8 cellular contexts compared by ENCODE assay signal in the genomic region with DNA sequence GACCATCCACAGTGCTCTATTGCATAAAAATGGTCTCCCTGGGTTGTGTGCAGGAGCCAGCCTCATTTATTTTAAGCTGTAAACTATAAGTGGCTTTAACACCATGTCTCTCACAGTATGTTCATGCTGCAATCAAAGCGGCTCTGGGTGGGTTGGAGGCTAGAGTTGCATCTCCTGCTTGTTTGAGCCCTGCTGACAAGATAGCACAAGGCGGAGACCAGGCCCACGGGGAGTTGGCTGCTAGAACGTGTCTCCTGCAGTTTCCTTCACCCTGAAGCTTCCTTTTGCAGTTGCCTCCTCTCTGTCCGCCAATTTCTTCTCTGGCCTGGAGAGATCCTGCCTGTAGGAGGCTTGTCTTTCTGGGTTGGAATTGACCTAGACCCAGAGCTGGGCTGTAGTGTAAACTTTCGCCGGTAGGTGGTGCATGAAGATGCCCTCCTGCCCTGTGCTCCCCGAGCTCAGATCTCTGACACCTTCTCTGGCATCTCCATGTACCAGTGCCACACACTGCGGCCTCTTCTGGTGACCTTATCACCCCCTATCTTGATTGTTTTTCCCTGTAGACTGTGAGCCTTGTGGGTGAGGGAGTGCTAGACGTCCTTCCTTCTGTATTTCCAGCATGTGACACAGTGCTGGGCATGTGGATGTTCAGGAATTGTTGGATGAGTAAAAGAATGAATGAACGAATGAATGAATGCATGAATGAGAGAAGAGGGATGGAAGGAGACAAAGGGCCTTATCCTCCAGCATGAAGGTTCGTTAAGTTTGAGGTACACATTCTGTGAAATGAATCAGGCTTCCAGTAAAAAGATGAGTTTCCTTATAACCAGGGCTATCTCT. TPM values are rescaled to one million over a fixed set of nuclear protein-coding genes. Genes with fewer than 3 reads are reported as not detected.
DNase-seq lines count a peak whose midpoint lies in the region; ATAC-seq and TF ChIP-seq lines count a peak whose summit lies in the region.

No MANE protein-coding gene starts in this region.

- TF ChIP-seq RAD21 in neural cell (conservative IDR thresholded peaks at IDR 0.05) = peak; percentile 16

- no peaks in the 10 kb centered on the region for H3K79me2 ChIP-seq in neural cell (replicated peaks; ENCODE audit: insufficient read depth, low read length)

- TF ChIP-seq EP300 in neural cell (conservative IDR thresholded peaks at IDR 0.05; ENCODE audit: poor library complexity, severe bottlenecking) = no peak

- no peak overlapping the region for H3K4me2 ChIP-seq in neural cell (ENCODE audit: low read length)

- ATAC-seq in GM19043 (IDR thresholded peaks at IDR 0.05; ENCODE audit: low read depth, unreplicated experiment) (peak; percentile 83), HG03378 (IDR thresholded peaks at IDR 0.05; ENCODE audit: unreplicated experiment) (peak; percentile 74)

- H3K4me1 ChIP-seq in NT2/D1 (ENCODE audit: insufficient read depth, insufficient read length) = peaks cover 5% of the 10 kb centered on the region

- no peaks in the 10 kb centered on the region for H3K9me2 ChIP-seq in neural cell (ENCODE audit: insufficient read depth, low read length)

- H3K27me3 ChIP-seq in NT2/D1 (ENCODE audit: insufficient read depth, insufficient read length) (no peaks in the 10 kb centered on the region), neural cell (ENCODE audit: insufficient read depth, low read depth, low read length) (no peaks in the 10 kb centered on the region)

- H3K9me3 ChIP-seq in NT2/D1 (ENCODE audit: insufficient read depth, low read length) (peaks cover 12% of the 10 kb centered on the region), neural cell (ENCODE audit: low read length) (no peaks in the 10 kb centered on the region)

- TF ChIP-seq CTCF in neural cell (IDR thresholded peaks at IDR 0.05; ENCODE audit: poor library complexity, severe bottlenecking) = peak; percentile 49

- no peaks in the 10 kb centered on the region for H4K20me1 ChIP-seq in neural cell (ENCODE audit: insufficient read depth)

- no peak overlapping the region for H2AFZ ChIP-seq in neural cell (ENCODE audit: low read depth, low read length)

- no peaks in the 10 kb centered on the region for H3F3A ChIP-seq in neural cell (ENCODE audit: insufficient read depth, low read length, poor library complexity, severe bottlenecking)

- H3K36me3 ChIP-seq in NT2/D1 (ENCODE audit: insufficient read depth, insufficient read length, low read length) = no peaks in the 10 kb centered on the region
- no peaks in the 10 kb centered on the region for H3K36me3 ChIP-seq in neural cell (ENCODE audit: insufficient read depth, low read length)

- H3K27ac ChIP-seq in neural cell (ENCODE audit: low read length) = no peak overlapping the region
- no peak overlapping the region for H3K27ac ChIP-seq in substantia nigra (ENCODE audit: low read depth, low read length, poor library complexity, severe bottlenecking)

- DNase-seq in CD1c-positive myeloid dendritic cell (ENCODE audit: extremely low spot score) = peak; percentile 73
- DNase-seq in NT2/D1 (ENCODE audit: low read depth, low spot score) = peak; percentile 55
- DNase-seq in activated T-cell treated with anti-CD3 and anti-CD28 coated beads for 48 hours (ENCODE audit: low read depth) = peak; percentile 71
- peak; percentile 54 for DNase-seq in fibroblast of gingiva (ENCODE audit: low read depth)
- peak in 34 of 49 donors; percentile 8 to 72 (median 44) for DNase-seq in substantia nigra (lab: John Stamatoyannopoulos, UW)

- H3K9ac ChIP-seq in NT2/D1 (ENCODE audit: insufficient read length, low read depth) (no peak overlapping the region), neural cell (ENCODE audit: low read length) (no peak overlapping the region)

- H3K4me3 ChIP-seq in NT2/D1 (ENCODE audit: insufficient read length, low read depth) (no peak overlapping the region), neural cell (ENCODE audit: low read length) (no peak overlapping the region)

TF ChIP-seq in neural cell, 6 proteins besides CTCF, POLR2A, EP300 and RAD21:
- TF ChIP-seq MXI1 (conservative IDR thresholded peaks at IDR 0.05; ENCODE audit: poor library complexity, severe bottlenecking) (no peak), EZH2 (IDR thresholded peaks at IDR 0.05; ENCODE audit: borderline replicate concordance, insufficient read depth, low read length, poor library complexity, severe bottlenecking) (no peak), POLR2AphosphoS5 (IDR thresholded peaks at IDR 0.05) (no peak)
- TF ChIP-seq, protein P1, sequence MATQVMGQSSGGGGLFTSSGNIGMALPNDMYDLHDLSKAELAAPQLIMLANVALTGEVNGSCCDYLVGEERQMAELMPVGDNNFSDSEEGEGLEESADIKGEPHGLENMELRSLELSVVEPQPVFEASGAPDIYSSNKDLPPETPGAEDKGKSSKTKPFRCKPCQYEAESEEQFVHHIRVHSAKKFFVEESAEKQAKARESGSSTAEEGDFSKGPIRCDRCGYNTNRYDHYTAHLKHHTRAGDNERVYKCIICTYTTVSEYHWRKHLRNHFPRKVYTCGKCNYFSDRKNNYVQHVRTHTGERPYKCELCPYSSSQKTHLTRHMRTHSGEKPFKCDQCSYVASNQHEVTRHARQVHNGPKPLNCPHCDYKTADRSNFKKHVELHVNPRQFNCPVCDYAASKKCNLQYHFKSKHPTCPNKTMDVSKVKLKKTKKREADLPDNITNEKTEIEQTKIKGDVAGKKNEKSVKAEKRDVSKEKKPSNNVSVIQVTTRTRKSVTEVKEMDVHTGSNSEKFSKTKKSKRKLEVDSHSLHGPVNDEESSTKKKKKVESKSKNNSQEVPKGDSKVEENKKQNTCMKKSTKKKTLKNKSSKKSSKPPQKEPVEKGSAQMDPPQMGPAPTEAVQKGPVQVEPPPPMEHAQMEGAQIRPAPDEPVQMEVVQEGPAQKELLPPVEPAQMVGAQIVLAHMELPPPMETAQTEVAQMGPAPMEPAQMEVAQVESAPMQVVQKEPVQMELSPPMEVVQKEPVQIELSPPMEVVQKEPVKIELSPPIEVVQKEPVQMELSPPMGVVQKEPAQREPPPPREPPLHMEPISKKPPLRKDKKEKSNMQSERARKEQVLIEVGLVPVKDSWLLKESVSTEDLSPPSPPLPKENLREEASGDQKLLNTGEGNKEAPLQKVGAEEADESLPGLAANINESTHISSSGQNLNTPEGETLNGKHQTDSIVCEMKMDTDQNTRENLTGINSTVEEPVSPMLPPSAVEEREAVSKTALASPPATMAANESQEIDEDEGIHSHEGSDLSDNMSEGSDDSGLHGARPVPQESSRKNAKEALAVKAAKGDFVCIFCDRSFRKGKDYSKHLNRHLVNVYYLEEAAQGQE (IDR thresholded peaks at IDR 0.05; ENCODE audit: borderline replicate concordance) = no peak

RNA-seq across cellular contexts. Expression of a gene that starts 10.4 kb away (rescaled TPM):
- 2.5 and 2.8 TPM in 2 replicates for polyA plus RNA-seq in neural cell
- 8.7 and 9.3 TPM in 2 replicates for polyA minus RNA-seq in neural cell

RNA-seq across cellular contexts. Expression of a gene that starts 39.4 kb away (rescaled TPM):
- not detected in 2 replicates for polyA plus RNA-seq in neural cell
- polyA minus RNA-seq in neural cell = not detected in 2 replicates

RNA-seq across cellular contexts. Expression of a gene that starts 44.5 kb away (rescaled TPM):
- 158 and 177 TPM in 2 replicates for polyA plus RNA-seq in neural cell
- 168 and 198 TPM in 2 replicates for polyA minus RNA-seq in neural cell

RNA-seq across cellular contexts. Expression of a gene that starts 44.6 kb away (rescaled TPM):
- 37.9 and 45.6 TPM in 2 replicates for polyA plus RNA-seq in neural cell
- 9.6 and 10.5 TPM in 2 replicates for polyA minus RNA-seq in neural cell
